In genomic region chr10:102540023-102540422, GRCh38 we compare ENCODE assay signal across 8 cellular contexts. TPM values are rescaled to one million over a fixed set of nuclear protein-coding genes. Genes with fewer than 3 reads are reported as not detected.
DNase-seq lines count a peak whose midpoint lies in the region; ATAC-seq and TF ChIP-seq lines count a peak whose summit lies in the region.

No MANE protein-coding gene starts in this region.

- no peaks in the 10 kb centered on the region for H3K4me1 Mint-ChIP-seq in osteocyte (ENCODE audit: unreplicated experiment)

- no peak overlapping the region for H3K4me3 Mint-ChIP-seq in osteocyte (ENCODE audit: unreplicated experiment)

- no peak overlapping the region for H3K27ac ChIP-seq in A673 (ENCODE audit: low read depth, low read length, poor library complexity, severe bottlenecking)
- no peak overlapping the region for H3K27ac ChIP-seq in ascending aorta

- H3K27ac Mint-ChIP-seq in osteocyte (ENCODE audit: unreplicated experiment): no peak overlapping the region

- H3K4me1 ChIP-seq in A673 (ENCODE audit: insufficient read depth, low read length, poor library complexity, severe bottlenecking) (no peaks in the 10 kb centered on the region), ascending aorta (no peaks in the 10 kb centered on the region)

- no peaks in the 10 kb centered on the region for H3K27me3 Mint-ChIP-seq in osteocyte (ENCODE audit: unreplicated experiment)

- no peaks in the 10 kb centered on the region for H3K36me3 Mint-ChIP-seq in osteocyte (ENCODE audit: unreplicated experiment)

- CTCF ChIA-PET in A673 (lab: Charles Lee): no interaction called here

- H3K9me3 Mint-ChIP-seq in osteocyte (ENCODE audit: unreplicated experiment): no peaks in the 10 kb centered on the region

- H3K9me3 ChIP-seq in A673 (ENCODE audit: low read depth, low read length, poor library complexity, severe bottlenecking) (no peaks in the 10 kb centered on the region), ascending aorta (no peaks in the 10 kb centered on the region)

- ATAC-seq in GM18498 (IDR thresholded peaks at IDR 0.05; ENCODE audit: unreplicated experiment) (peak; percentile 66), HG03457 (IDR thresholded peaks at IDR 0.05; ENCODE audit: unreplicated experiment) (peak; percentile 53), GM19035 (IDR thresholded peaks at IDR 0.05; ENCODE audit: unreplicated experiment) (no peak)

- TF ChIP-seq CTCF in A673 (conservative IDR thresholded peaks at IDR 0.05; ENCODE audit: low read depth, low read length) (peak; percentile 38), ascending aorta (IDR thresholded peaks at IDR 0.05) (peak in 2 of 3 experiments; percentile 17 to 29), osteocyte (IDR thresholded peaks at IDR 0.05) (peak; percentile 40)

- DNase-seq in A673 (ENCODE audit: low spot score): peak; percentile 30
- DNase-seq in ascending aorta (ENCODE audit: low spot score in 2 of 2): no peak
- no peak for DNase-seq in osteocyte (ENCODE audit: extremely low spot score, unreplicated experiment)
- DNase-seq in NCI-H774 (lab: John Stamatoyannopoulos, UW): no peak
- no peak for DNase-seq in central memory CD4-positive, alpha-beta T cell

- POLR2A ChIA-PET in A673 (lab: Charles Lee; ENCODE audit: low non-redundant PET): no interaction called here

- no peak overlapping the region for H3K4me3 ChIP-seq in A673 (ENCODE audit: low read depth, low read length, poor library complexity, severe bottlenecking)
- no peak overlapping the region for H3K4me3 ChIP-seq in ascending aorta

- H3K36me3 ChIP-seq in A673 (ENCODE audit: insufficient read depth, low read length, poor library complexity, severe bottlenecking) (no peaks in the 10 kb centered on the region), ascending aorta (no peaks in the 10 kb centered on the region)

- intact Hi-C loops in A673 (cut with micrococcal nuclease; ENCODE audit: unreplicated experiment) (no loop called here), ascending aorta (cut with DNase I) (no loop called here)

- no TSS peak for BruUV-seq in A673 (replicated peaks; lab: Mats Ljungman, UMichigan)

- no peaks in the 10 kb centered on the region for H3K27me3 ChIP-seq in A673 (replicated peaks; ENCODE audit: insufficient read depth, low read depth, low read length, poor library complexity)
- H3K27me3 ChIP-seq in ascending aorta: no peaks in the 10 kb centered on the region

RNA-seq across cellular contexts. Expression of gene SUFU, which starts 36.3 kb away (rescaled TPM):
- total RNA-seq in A673 (2021) (20.5 and 23.3 TPM in 2 replicates), ascending aorta (17.3 TPM), osteocyte (16.4 and 16.9 TPM in 2 replicates)

RNA-seq across cellular contexts. Expression of gene ACTR1A, which starts 37.5 kb away (rescaled TPM):
- 128 and 130 TPM in 2 replicates for total RNA-seq in A673 (2021)
- 200 TPM for total RNA-seq in ascending aorta
- 120 and 123 TPM in 2 replicates for total RNA-seq in osteocyte
